ENCODE assay signal across 1 cellular context in genomic region chr2:170146784-170147183, GRCh38.
TF ChIP-seq lines count a peak whose summit lies in the region.

No MANE protein-coding gene starts in this region.

TF ChIP-seq in HepG2, 621 proteins besides CTCF, POLR2A, EP300 and RAD21 (continued from another document):
- TF ChIP-seq TERF1 (CRISPR knock-in tag; IDR thresholded peaks at IDR 0.05) (no peak), ZNF431 (CRISPR knock-in tag; IDR thresholded peaks at IDR 0.05; ENCODE audit: borderline replicate concordance, low read depth) (no peak), SCMH1 (CRISPR knock-in tag; IDR thresholded peaks at IDR 0.05; ENCODE audit: borderline replicate concordance) (no peak)
